In genomic region chr5:79237735-79238560, GRCh38 we compare ENCODE assay signal across 8 cellular contexts.
DNase-seq lines count a peak whose midpoint lies in the region; ATAC-seq and TF ChIP-seq lines count a peak whose summit lies in the region.

No MANE protein-coding gene starts in this region.

- H3K27me3 Mint-ChIP-seq in central memory CD8-positive, alpha-beta T cell = no peaks in the 10 kb centered on the region

- peak overlapping the region; percentile 87 for H3K4me3 Mint-ChIP-seq in central memory CD8-positive, alpha-beta T cell

- ATAC-seq in central memory CD8-positive, alpha-beta T cell (replicated peaks; ENCODE audit: extremely low read depth, poor library complexity, severe bottlenecking) = no peak
- ATAC-seq in HG03196 (IDR thresholded peaks at IDR 0.05; ENCODE audit: unreplicated experiment) (no peak), HG03108 (IDR thresholded peaks at IDR 0.05; ENCODE audit: unreplicated experiment) (no peak)

- no peaks in the 10 kb centered on the region for H3K27me3 ChIP-seq in muscle layer of duodenum (ENCODE audit: low read depth, low read length)

- H3K4me3 ChIP-seq in GM12864 (ENCODE audit: low read depth, low read length) (peak overlapping the region; percentile 91), LNCaP clone FGC (ENCODE audit: low read depth, low read length) (peak overlapping the region; percentile 67), muscle layer of duodenum (ENCODE audit: low read depth in 1 of 2, low read length in 2 of 2) (peak overlapping the region; percentile 87 to 93)

- H3K36me3 ChIP-seq in muscle layer of duodenum (ENCODE audit: control insufficient read depth in 1 of 2, insufficient read depth in 2 of 2, low read length in 2 of 2) = no peaks in the 10 kb centered on the region

- H3K36me3 Mint-ChIP-seq in central memory CD8-positive, alpha-beta T cell (ENCODE audit: insufficient read depth) = peaks cover 21% of the 10 kb centered on the region

- TF ChIP-seq CTCF in GM12864 (IDR thresholded peaks at IDR 0.05; ENCODE audit: low read depth, low read length, missing control alignments) (no peak), LNCaP clone FGC (IDR thresholded peaks at IDR 0.05; ENCODE audit: control insufficient read depth, extremely low read depth, insufficient read depth) (no peak)

- H3K4me1 ChIP-seq in muscle layer of duodenum (ENCODE audit: control insufficient read depth in 1 of 2, insufficient read depth in 2 of 2, low read length in 2 of 2) = peaks cover 0 to 17% of the 10 kb centered on the region in 2 donors

- peak overlapping the region; percentile 94 for H3K27ac Mint-ChIP-seq in central memory CD8-positive, alpha-beta T cell (ENCODE audit: low read depth)

- no peaks in the 10 kb centered on the region for H3K9me3 Mint-ChIP-seq in central memory CD8-positive, alpha-beta T cell

- H3K4me1 Mint-ChIP-seq in central memory CD8-positive, alpha-beta T cell = peaks cover 47% of the 10 kb centered on the region

- DNase-seq in GM12864 (ENCODE audit: low read depth) (no peak), LNCaP clone FGC (ENCODE audit: low read depth) (no peak), NCI-H69 (lab: John Stamatoyannopoulos, UW) (no peak), NCI-H2081 treated with DMSO at 0.1 percent for 48 hours (lab: John Stamatoyannopoulos, UW) (no peak)
- no peak for DNase-seq in central memory CD8-positive, alpha-beta T cell (ENCODE audit: low spot score in 2 of 2)

- peak overlapping the region; percentile 61 for H3K27ac ChIP-seq in muscle layer of duodenum (ENCODE audit: low read length)

- H3K9me3 ChIP-seq in muscle layer of duodenum (ENCODE audit: control insufficient read depth in 1 of 2, low read length in 2 of 2) = no peaks in the 10 kb centered on the region
